Comparison of ENCODE assay signal across 19 cellular contexts in the genomic region with DNA sequence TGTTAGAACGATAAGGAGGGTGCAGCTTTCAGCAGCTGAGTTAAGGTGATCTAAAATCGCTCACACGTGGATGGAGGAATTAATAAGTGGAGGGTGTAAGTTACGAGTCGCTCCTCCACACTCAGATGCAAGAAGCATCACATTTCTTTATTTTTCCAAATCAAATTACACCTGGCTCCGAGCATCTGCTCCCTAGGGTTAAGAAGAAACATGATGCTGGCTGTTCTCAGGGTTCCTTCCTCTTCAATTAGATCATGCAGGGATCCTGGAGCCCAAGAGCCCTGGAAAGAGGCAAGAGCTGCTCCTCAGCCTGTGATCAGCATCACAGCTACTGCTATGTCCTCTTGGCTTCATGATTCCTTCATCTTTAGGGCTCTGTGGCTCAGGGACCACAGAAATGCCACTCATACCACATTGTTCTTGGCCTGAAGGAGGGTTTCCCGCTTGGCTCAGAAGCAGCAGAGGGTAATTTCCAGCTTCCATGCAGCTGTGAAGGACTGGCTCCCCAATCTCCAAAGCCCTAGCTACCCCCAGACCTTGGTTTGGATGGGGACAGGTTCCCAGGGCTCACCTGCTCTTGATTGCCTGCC.
"Had no signal": no experiment of that assay in that cellular context is flagged by ENCODE, and none has a peak within 500 bp of the region (broad histone marks: within the 10 kb centered on the region; RNA-seq: fewer than 3 reads in every experiment).

No MANE protein-coding gene starts in this region.

- H3K4me2 ChIP-seq: smooth muscle cell had no signal

- H3K27ac ChIP-seq: dorsolateral prefrontal cortex, suprapubic skin, thyroid gland, upper lobe of left lung, uterus had no signal

- H3K9me3 ChIP-seq: heart left ventricle, mucosa of descending colon, suprapubic skin, thyroid gland, upper lobe of left lung, uterus had no signal

- DNase-seq: cortex of kidney; dorsolateral prefrontal cortex; effector CD8-positive, alpha-beta T cell; heart left ventricle; hippocampal formation; mammary epithelial cell; mucosa of descending colon; naive thymus-derived CD8-positive, alpha-beta T cell; posterior cingulate gyrus; stimulated activated CD4-positive, alpha-beta T cell treated with anti-CD3 and anti-CD28 coated beads, Interleukin-4, amount 100 ng/mL, for 1 hour; stimulated activated CD8-positive, alpha-beta memory T cell treated with anti-CD3 and anti-CD28 coated beads, Interleukin-4, amount 100 ng/mL, for 48 hours; stimulated activated naive CD8-positive, alpha-beta T cell treated with anti-CD3 and anti-CD28 coated beads, Interleukin-15, Interleukin-2, amounts not matched to agents 100 U/mL and 50 U/mL, for 24 hours; thyroid gland; upper lobe of left lung; uterus had no signal

- ATAC-seq: heart left ventricle; left lobe of liver; mucosa of descending colon; naive thymus-derived CD8-positive, alpha-beta T cell; stimulated activated effector memory CD8-positive, alpha-beta T cell treated with anti-CD3 and anti-CD28 coated beads, Interleukin-12 subunit alpha, Interleukin-12 subunit beta, amount 100 ng/mL, for 72 hours; stimulated activated naive CD8-positive, alpha-beta T cell treated with anti-CD3 and anti-CD28 coated beads, Interleukin-15, Interleukin-2, amounts not matched to agents 100 U/mL and 50 U/mL, for 24 hours had no signal

- H3K36me3 ChIP-seq: heart left ventricle, suprapubic skin, thyroid gland, upper lobe of left lung, uterus had no signal

- H3K4me1 ChIP-seq: suprapubic skin, thyroid gland, upper lobe of left lung, uterus had no signal

- H3K27me3 ChIP-seq: heart left ventricle, suprapubic skin, thyroid gland, upper lobe of left lung, uterus had no signal

- H3K4me3 ChIP-seq: dorsolateral prefrontal cortex, heart left ventricle, mucosa of descending colon, smooth muscle cell, suprapubic skin, thyroid gland, upper lobe of left lung, uterus had no signal
